Comparison of ENCODE assay signal across 19 cellular contexts in genomic region chr13:44664308-44664707, GRCh38.
"Had no signal": no experiment of that assay in that cellular context is flagged by ENCODE, and none has a peak within 500 bp of the region (broad histone marks: within the 10 kb centered on the region; RNA-seq: fewer than 3 reads in every experiment).

No MANE protein-coding gene starts in this region.

- H3K27ac Mint-ChIP-seq: mesothelial cell of epicardium; nephron progenitor cell; stimulated activated naive B cell treated with anti-CD40 and anti-IgM and Interleukin-4, amounts not matched to agents 10 μg/mL and 1 μg/mL and 100 μg/mL, for 72 hours had no signal

- DNase-seq: activated CD4-positive, alpha-beta T cell treated with anti-CD3 and anti-CD28 coated beads, Interleukin-2, amount 50 U/mL, for 1 hour; activated CD8-positive, alpha-beta memory T cell treated with anti-CD3 and anti-CD28 coated beads for 24 hours; activated naive CD4-positive, alpha-beta T cell treated with Interleukin-2 at 50 U/mL for 16 hours; anterior cingulate cortex; brain microvascular endothelial cell; cortex of kidney; effector CD4-positive, alpha-beta T cell; lower lobe of right lung; nephron progenitor cell; right cardiac atrium; stimulated activated CD4-positive, alpha-beta T cell treated with anti-CD3 and anti-CD28 coated beads, Interleukin-15, amount 100 ng/mL, for 24 hours; stimulated activated CD4-positive, alpha-beta T cell treated with anti-CD3 and anti-CD28 coated beads, Interleukin-4, amount 100 ng/mL, for 1 hour; stimulated activated naive B cell treated with anti-CD40 and anti-IgM and Interleukin-4, amounts not matched to agents 10 μg/mL and 1 μg/mL and 100 μg/mL, for 72 hours; transverse colon had no signal

- H3K4me1 ChIP-seq: prostate gland, transverse colon, vagina had no signal

- H3K27ac ChIP-seq: brain microvascular endothelial cell, esophagus muscularis mucosa, lower lobe of right lung, prostate gland, skin epidermis, transverse colon, vagina had no signal

- H3K4me3 Mint-ChIP-seq: mesothelial cell of epicardium; nephron progenitor cell; stimulated activated naive B cell treated with anti-CD40 and anti-IgM and Interleukin-4, amounts not matched to agents 10 μg/mL and 1 μg/mL and 100 μg/mL, for 72 hours had no signal

- H3K9me3 ChIP-seq: esophagus muscularis mucosa, lower lobe of right lung, prostate gland, transverse colon, vagina had no signal

- H3K36me3 ChIP-seq: brain microvascular endothelial cell, esophagus muscularis mucosa, lower lobe of right lung, prostate gland, transverse colon, vagina had no signal

- H3K4me3 ChIP-seq: esophagus muscularis mucosa, lower lobe of right lung, prostate gland, skin epidermis, transverse colon, vagina had no signal

- H3K27me3 ChIP-seq: brain microvascular endothelial cell, esophagus muscularis mucosa, transverse colon, vagina had no signal

- H3K4me1 Mint-ChIP-seq: mesothelial cell of epicardium; stimulated activated naive B cell treated with anti-CD40 and anti-IgM and Interleukin-4, amounts not matched to agents 10 μg/mL and 1 μg/mL and 100 μg/mL, for 72 hours had no signal

- H3K9me3 Mint-ChIP-seq: mesothelial cell of epicardium; nephron progenitor cell; stimulated activated naive B cell treated with anti-CD40 and anti-IgM and Interleukin-4, amounts not matched to agents 10 μg/mL and 1 μg/mL and 100 μg/mL, for 72 hours had no signal

- H3K36me3 Mint-ChIP-seq: mesothelial cell of epicardium; stimulated activated naive B cell treated with anti-CD40 and anti-IgM and Interleukin-4, amounts not matched to agents 10 μg/mL and 1 μg/mL and 100 μg/mL, for 72 hours had no signal
